8 cellular contexts compared by ENCODE assay signal in genomic region chrX:100994352-100995281, GRCh38. TPM values are rescaled to one million over a fixed set of nuclear protein-coding genes. Genes with fewer than 3 reads are reported as not detected.
DNase-seq lines count a peak whose midpoint lies in the region; ATAC-seq and TF ChIP-seq lines count a peak whose summit lies in the region.

No MANE protein-coding gene starts in this region.

- no peak overlapping the region for H3K4me3 ChIP-seq in choroid plexus epithelial cell (ENCODE audit: low read depth, low read length)

- peak; percentile 88 for ATAC-seq in GM21367 (IDR thresholded peaks at IDR 0.05; ENCODE audit: unreplicated experiment)

- DNase-seq in EH (ENCODE audit: low read depth) (peak; percentile 51), HT-29 (ENCODE audit: low spot score) (peak; percentile 66), choroid plexus epithelial cell (ENCODE audit: low read depth) (peak; percentile 32), NCI-H1105 treated with DMSO at 0.1 percent for 48 hours (lab: John Stamatoyannopoulos, UW) (no peak), NCI-H446 (lab: John Stamatoyannopoulos, UW) (no peak), cortex of kidney (lab: John Stamatoyannopoulos, UW) (no peak)
- no peak for DNase-seq in activated effector memory CD4-positive, alpha-beta T cell treated with anti-CD3 and anti-CD28 coated beads, Interleukin-2, amount 50 U/mL, for 16 hours

- TF ChIP-seq CTCF in choroid plexus epithelial cell (conservative IDR thresholded peaks at IDR 0.05; ENCODE audit: low read depth, low read length) = no peak

RNA-seq across cellular contexts. Expression of gene ARL13A, which starts 25.1 kb away (rescaled TPM):
- not detected in 2 replicates for total RNA-seq in HT-29 (2014; rRNA removed; shearing (Covaris generic))

RNA-seq across cellular contexts. Expression of gene TRMT2B, which starts 57.3 kb away (rescaled TPM):
- 23.9 and 25.7 TPM in 2 replicates for total RNA-seq in HT-29 (2014; rRNA removed; shearing (Covaris generic))

Comparison
In these comparisons a context has a peak if more than half of its experiments do, and no peak if none do; other contexts are left out.
1. DNase-seq: peak in EH (single experiment), HT-29 (single experiment) and choroid plexus epithelial cell (single experiment); none in NCI-H1105 treated with DMSO at 0.1 percent for 48 hours (single experiment), NCI-H446 (0 of 2), cortex of kidney (single experiment) and activated effector memory CD4-positive, alpha-beta T cell treated with anti-CD3 and anti-CD28 coated beads, Interleukin-2, amount 50 U/mL, for 16 hours (single experiment).